In the genomic region with DNA sequence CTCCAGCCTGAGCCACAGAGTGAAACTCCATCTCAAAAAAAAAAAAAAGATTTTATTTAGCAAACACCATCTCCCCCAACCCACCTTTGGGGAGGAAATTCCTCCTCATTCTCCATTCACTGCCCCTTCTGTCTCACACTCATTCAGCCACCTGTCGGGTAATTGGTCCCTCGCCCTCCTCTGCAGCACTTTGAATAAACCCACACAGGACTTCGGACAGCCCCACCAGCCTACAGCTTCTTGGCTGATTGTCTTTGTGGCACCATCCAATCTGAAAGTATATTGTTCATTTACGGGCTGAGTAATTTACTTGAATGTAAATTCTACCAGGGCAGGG, we compare ENCODE assay signal across 1 cellular context.
TF ChIP-seq lines count a peak whose summit lies in the region.

No MANE protein-coding gene starts in this region.

TF ChIP-seq in HEK293, 187 proteins besides CTCF, POLR2A, EP300 and RAD21 (continued from another document):
- TF ChIP-seq, protein P1, sequence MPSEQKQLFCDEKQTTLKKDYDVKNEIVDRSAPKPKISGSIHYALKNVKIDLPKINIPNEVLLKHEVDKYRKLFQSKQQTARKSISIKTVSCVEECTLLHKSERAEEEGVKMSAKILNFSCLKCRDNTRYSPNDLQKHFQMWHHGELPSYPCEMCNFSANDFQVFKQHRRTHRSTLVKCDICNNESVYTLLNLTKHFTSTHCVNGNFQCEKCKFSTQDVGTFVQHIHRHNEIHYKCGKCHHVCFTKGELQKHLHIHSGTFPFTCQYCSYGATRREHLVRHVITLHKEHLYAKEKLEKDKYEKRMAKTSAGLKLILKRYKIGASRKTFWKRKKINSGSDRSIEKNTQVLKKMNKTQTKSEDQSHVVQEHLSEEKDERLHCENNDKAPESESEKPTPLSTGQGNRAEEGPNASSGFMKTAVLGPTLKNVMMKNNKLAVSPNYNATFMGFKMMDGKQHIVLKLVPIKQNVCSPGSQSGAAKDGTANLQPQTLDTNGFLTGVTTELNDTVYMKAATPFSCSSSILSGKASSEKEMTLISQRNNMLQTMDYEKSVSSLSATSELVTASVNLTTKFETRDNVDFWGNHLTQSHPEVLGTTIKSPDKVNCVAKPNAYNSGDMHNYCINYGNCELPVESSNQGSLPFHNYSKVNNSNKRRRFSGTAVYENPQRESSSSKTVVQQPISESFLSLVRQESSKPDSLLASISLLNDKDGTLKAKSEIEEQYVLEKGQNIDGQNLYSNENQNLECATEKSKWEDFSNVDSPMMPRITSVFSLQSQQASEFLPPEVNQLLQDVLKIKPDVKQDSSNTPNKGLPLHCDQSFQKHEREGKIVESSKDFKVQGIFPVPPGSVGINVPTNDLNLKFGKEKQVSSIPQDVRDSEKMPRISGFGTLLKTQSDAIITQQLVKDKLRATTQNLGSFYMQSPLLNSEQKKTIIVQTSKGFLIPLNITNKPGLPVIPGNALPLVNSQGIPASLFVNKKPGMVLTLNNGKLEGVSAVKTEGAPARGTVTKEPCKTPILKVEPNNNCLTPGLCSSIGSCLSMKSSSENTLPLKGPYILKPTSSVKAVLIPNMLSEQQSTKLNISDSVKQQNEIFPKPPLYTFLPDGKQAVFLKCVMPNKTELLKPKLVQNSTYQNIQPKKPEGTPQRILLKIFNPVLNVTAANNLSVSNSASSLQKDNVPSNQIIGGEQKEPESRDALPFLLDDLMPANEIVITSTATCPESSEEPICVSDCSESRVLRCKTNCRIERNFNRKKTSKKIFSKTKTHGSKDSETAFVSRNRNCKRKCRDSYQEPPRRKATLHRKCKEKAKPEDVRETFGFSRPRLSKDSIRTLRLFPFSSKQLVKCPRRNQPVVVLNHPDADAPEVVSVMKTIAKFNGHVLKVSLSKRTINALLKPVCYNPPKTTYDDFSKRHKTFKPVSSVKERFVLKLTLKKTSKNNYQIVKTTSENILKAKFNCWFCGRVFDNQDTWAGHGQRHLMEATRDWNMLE (tag by site-specific recombination; conservative IDR thresholded peaks at IDR 0.05; ENCODE audit: low read depth) = no peak
- no peak for TF ChIP-seq OVOL3 (tag by site-specific recombination; IDR thresholded peaks at IDR 0.05)
- TF ChIP-seq ZNF114 (tag by site-specific recombination; IDR thresholded peaks at IDR 0.05) = no peak
- TF ChIP-seq ZNF274 (IDR thresholded peaks at IDR 0.05; ENCODE audit: low read length) = no peak
- no peak for TF ChIP-seq ZNF274 (tag by site-specific recombination; IDR thresholded peaks at IDR 0.05; ENCODE audit: borderline replicate concordance)
- no peak for TF ChIP-seq RBAK (tag by site-specific recombination; IDR thresholded peaks at IDR 0.05)
- no peak for TF ChIP-seq ZNF391 (tag by site-specific recombination; IDR thresholded peaks at IDR 0.05; ENCODE audit: borderline replicate concordance, low read depth)
- TF ChIP-seq ZFHX2 (tag by site-specific recombination; conservative IDR thresholded peaks at IDR 0.05) = peak; percentile 61
- TF ChIP-seq SCRT2 (tag by site-specific recombination; IDR thresholded peaks at IDR 0.05) = peak; percentile 65
- peak; percentile 60 for TF ChIP-seq EGR2 (tag by site-specific recombination; IDR thresholded peaks at IDR 0.05; ENCODE audit: low read depth)
- no peak for TF ChIP-seq ZXDB (tag by site-specific recombination; IDR thresholded peaks at IDR 0.05)
- peak; percentile 25; the same call in 1 of the 2 replicates for TF ChIP-seq SCRT1 (tag by site-specific recombination; IDR thresholded peaks at IDR 0.05; ENCODE audit: borderline replicate concordance)
- no peak for TF ChIP-seq ZNF211 (tag by site-specific recombination; IDR thresholded peaks at IDR 0.05; ENCODE audit: low read depth)
- no peak for TF ChIP-seq BCL11B (tag by site-specific recombination; IDR thresholded peaks at IDR 0.05; ENCODE audit: low read depth)
